In the genomic region with DNA sequence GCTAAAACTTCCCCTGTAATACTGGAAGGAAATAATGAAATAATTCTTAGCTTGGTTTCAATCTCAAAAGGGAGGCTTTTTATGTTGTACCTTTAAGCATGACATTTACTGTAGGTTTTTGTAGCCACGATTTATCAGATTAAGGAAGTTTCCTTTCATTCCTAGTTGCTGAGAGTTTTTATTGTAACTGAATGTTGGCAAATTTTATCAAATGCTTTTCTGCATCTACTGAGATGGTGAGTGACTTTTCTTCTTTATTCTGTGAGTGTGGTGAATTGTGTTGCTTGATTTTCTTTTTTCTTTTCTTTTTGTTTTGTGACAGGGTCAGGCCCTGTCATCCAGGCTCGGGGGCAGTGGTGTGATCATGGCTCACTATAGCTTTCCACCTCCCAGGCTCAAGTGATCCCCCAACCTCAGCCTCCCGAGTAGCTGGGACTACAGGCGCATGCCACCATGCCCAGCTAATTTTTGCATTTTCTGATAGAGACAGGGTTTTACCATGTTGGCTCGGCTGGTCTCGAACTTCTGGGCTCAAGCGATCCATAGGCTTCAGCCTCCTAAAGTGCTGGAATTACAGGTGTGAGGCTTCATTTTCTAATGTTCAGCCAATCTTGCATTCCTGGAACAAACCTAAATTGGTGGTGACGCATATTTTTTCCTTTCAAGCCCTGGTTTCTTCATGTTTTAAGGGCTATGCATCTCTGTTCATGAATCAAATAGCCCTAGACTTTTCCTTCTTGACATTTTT, we compare ENCODE assay signal across 8 cellular contexts. TPM values are rescaled to one million over a fixed set of nuclear protein-coding genes. Genes with fewer than 3 reads are reported as not detected.
DNase-seq lines count a peak whose midpoint lies in the region; ATAC-seq and TF ChIP-seq lines count a peak whose summit lies in the region.

No MANE protein-coding gene starts in this region.

- H3K4me3 Mint-ChIP-seq in activated T-cell treated with anti-CD3 and anti-CD28 coated beads, Interleukin-2, amount 50 U/mL, for 24 hours: no peak overlapping the region
- no peak overlapping the region for H3K4me3 Mint-ChIP-seq in activated T-cell treated with anti-CD3 and anti-CD28 coated beads, Interleukin-2, amount 50 U/mL, for 4 hours

- intact Hi-C loops in mucosa of descending colon (cut with DNase I, micrococcal nuclease): no loop called here
- intact Hi-C loops in upper lobe of right lung (cut with DNase I): no loop called here

- H3K27me3 Mint-ChIP-seq in activated T-cell treated with anti-CD3 and anti-CD28 coated beads, Interleukin-2, amount 50 U/mL, for 24 hours: no peaks in the 10 kb centered on the region
- H3K27me3 Mint-ChIP-seq in activated T-cell treated with anti-CD3 and anti-CD28 coated beads, Interleukin-2, amount 50 U/mL, for 4 hours (ENCODE audit: low read depth): no peaks in the 10 kb centered on the region

- H3K9me3 ChIP-seq in mucosa of descending colon: no peaks in the 10 kb centered on the region
- H3K9me3 ChIP-seq in upper lobe of right lung: no peaks in the 10 kb centered on the region

- in situ Hi-C loops in brain microvascular endothelial cell (cut with HindIII; ENCODE audit: low pct_ligation_motif_present, low sequenced_read_pairs): no loop called here

- H3K4me3 ChIP-seq in brain microvascular endothelial cell (ENCODE audit: low read depth, low read length): no peak overlapping the region
- H3K4me3 ChIP-seq in mucosa of descending colon: no peak overlapping the region
- no peak overlapping the region for H3K4me3 ChIP-seq in upper lobe of right lung

- DNase-seq in activated T-cell treated with anti-CD3 and anti-CD28 coated beads, Interleukin-2, amount 50 U/mL, for 24 hours: no peak
- DNase-seq in activated T-cell treated with anti-CD3 and anti-CD28 coated beads, Interleukin-2, amount 50 U/mL, for 4 hours: no peak
- DNase-seq in brain microvascular endothelial cell: no peak
- DNase-seq in mucosa of descending colon: no peak
- no peak for DNase-seq in upper lobe of right lung
- no peak for DNase-seq in NCI-H526 (lab: John Stamatoyannopoulos, UW)
- no peak for DNase-seq in NCI-H510A (lab: John Stamatoyannopoulos, UW)
- no peak for DNase-seq in NCI-H2171 (lab: John Stamatoyannopoulos, UW)

- peaks cover 15% of the 10 kb centered on the region for H3K4me1 Mint-ChIP-seq in activated T-cell treated with anti-CD3 and anti-CD28 coated beads, Interleukin-2, amount 50 U/mL, for 24 hours (ENCODE audit: low read depth)
- H3K4me1 Mint-ChIP-seq in activated T-cell treated with anti-CD3 and anti-CD28 coated beads, Interleukin-2, amount 50 U/mL, for 4 hours (ENCODE audit: low read depth): peaks cover 18% of the 10 kb centered on the region

- ATAC-seq in activated T-cell treated with anti-CD3 and anti-CD28 coated beads, Interleukin-2, amount 50 U/mL, for 4 hours: no peak
- ATAC-seq in mucosa of descending colon (peak; percentile 23), upper lobe of right lung (no peak)

- TF ChIP-seq CTCF in brain microvascular endothelial cell (IDR thresholded peaks at IDR 0.05; ENCODE audit: low read depth, low read length, missing control alignments) (no peak), mucosa of descending colon (IDR thresholded peaks at IDR 0.05) (no peak), upper lobe of right lung (IDR thresholded peaks at IDR 0.05) (no peak)

- H3K27me3 ChIP-seq in brain microvascular endothelial cell (replicated peaks) (no peaks in the 10 kb centered on the region), upper lobe of right lung (no peaks in the 10 kb centered on the region)

- H3K27ac ChIP-seq in brain microvascular endothelial cell (peak overlapping the region; percentile 94), upper lobe of right lung (peak overlapping the region; percentile 88)

- no peaks in the 10 kb centered on the region for H3K36me3 ChIP-seq in brain microvascular endothelial cell (replicated peaks)
- H3K36me3 ChIP-seq in mucosa of descending colon (ENCODE audit: low read depth): no peaks in the 10 kb centered on the region
- H3K36me3 ChIP-seq in upper lobe of right lung: no peaks in the 10 kb centered on the region

- H3K4me1 ChIP-seq in mucosa of descending colon (ENCODE audit: low read depth): peaks cover 14% of the 10 kb centered on the region
- H3K4me1 ChIP-seq in upper lobe of right lung: peaks cover 38% of the 10 kb centered on the region

- H3K36me3 Mint-ChIP-seq in activated T-cell treated with anti-CD3 and anti-CD28 coated beads, Interleukin-2, amount 50 U/mL, for 24 hours (ENCODE audit: low read depth): no peaks in the 10 kb centered on the region
- H3K36me3 Mint-ChIP-seq in activated T-cell treated with anti-CD3 and anti-CD28 coated beads, Interleukin-2, amount 50 U/mL, for 4 hours (ENCODE audit: insufficient read depth): no peaks in the 10 kb centered on the region

- H3K27ac Mint-ChIP-seq in activated T-cell treated with anti-CD3 and anti-CD28 coated beads, Interleukin-2, amount 50 U/mL, for 24 hours: peak overlapping the region; percentile 35

- no peaks in the 10 kb centered on the region for H3K9me3 Mint-ChIP-seq in activated T-cell treated with anti-CD3 and anti-CD28 coated beads, Interleukin-2, amount 50 U/mL, for 24 hours
- H3K9me3 Mint-ChIP-seq in activated T-cell treated with anti-CD3 and anti-CD28 coated beads, Interleukin-2, amount 50 U/mL, for 4 hours: no peaks in the 10 kb centered on the region

RNA-seq across cellular contexts. Expression of a gene that starts 26.2 kb away (rescaled TPM):
- 1 to 10 TPM; 1.2 to 1.7 (median 1.6) TPM for total RNA-seq in activated T-cell treated with anti-CD3 and anti-CD28 coated beads, Interleukin-2, amount 50 U/mL, for 4 hours
- 1 to 10 TPM; 1.3 to 3.9 (median 3.3) TPM for total RNA-seq in mucosa of descending colon
- total RNA-seq in upper lobe of right lung: 277 TPM

RNA-seq across cellular contexts. Expression of a gene that starts 37.4 kb away (rescaled TPM):
- total RNA-seq in activated T-cell treated with anti-CD3 and anti-CD28 coated beads, Interleukin-2, amount 50 U/mL, for 4 hours: under 1 TPM in 2 of 3 donors, not detected in 1; 0.11 to 0.19 TPM
- total RNA-seq in mucosa of descending colon (10 to 100 TPM in 1 of 3 donors, 1 to 10 TPM in 2; 2.3 to 14.7 (median 6.6) TPM), upper lobe of right lung (66.5 TPM)

Comparison
In these comparisons a context has a peak if more than half of its experiments do, and no peak if none do; other contexts are left out.
1. RNA of a gene that starts 26.2 kb away (total RNA-seq): 277 TPM in upper lobe of right lung (single experiment); 1.3 to 3.9 TPM in mucosa of descending colon and 1.2 to 1.7 TPM in activated T-cell treated with anti-CD3 and anti-CD28 coated beads, Interleukin-2, amount 50 U/mL, for 4 hours; every median in the first group is over 10 times any median in the second.